In the genomic region with DNA sequence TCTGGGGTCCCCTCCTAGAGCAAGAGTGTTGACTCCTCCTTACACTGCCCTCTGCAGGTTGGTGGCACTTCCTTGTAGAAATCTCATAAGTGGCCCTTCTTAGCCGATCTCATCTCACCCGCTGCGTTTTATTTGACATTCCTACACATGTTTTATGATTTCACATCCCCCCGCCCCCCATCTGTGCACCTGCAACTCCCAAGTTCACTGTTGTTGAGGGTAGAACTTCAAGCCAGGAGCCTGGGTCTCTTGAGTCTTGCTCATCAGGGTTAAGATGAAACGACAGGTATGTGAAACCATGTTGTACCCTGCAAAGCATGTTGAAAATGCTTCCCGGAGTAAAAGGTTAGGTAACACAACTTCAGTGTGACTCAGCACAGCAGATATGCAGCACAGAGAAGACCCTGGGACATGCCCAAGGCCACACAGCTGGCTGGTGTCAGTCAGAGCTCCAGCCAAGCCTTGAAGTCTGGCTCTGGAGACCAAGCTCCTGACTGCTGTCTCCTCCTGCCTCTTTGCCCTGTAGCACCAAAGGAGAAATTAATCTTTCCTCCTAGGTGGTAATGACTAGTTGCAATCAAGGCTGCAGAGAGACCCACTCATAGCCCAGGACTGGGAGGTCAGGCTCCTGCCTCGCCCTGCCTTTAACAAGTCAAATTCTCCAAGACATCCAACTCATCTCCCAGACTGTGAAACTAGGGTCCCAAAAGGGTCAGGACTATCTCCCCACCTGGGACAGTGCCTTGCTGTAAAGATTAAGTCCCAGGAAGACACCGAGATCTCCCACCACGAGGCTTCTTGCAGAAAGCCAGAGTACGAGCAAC, we compare ENCODE assay signal across 9 cellular contexts.
A peak's percentile ranks its signal among the peaks of the same experiment; 100 is the strongest.
DNase-seq lines count a peak whose midpoint lies in the region; ATAC-seq, FAIRE-seq and TF ChIP-seq lines count a peak whose summit lies in the region.
"Had no signal": no experiment of that assay in that cellular context is flagged by ENCODE, and none has a peak within 500 bp of the region (broad histone marks: within the 10 kb centered on the region; RNA-seq: fewer than 3 reads in every experiment).

No MANE protein-coding gene starts in this region.

- peak overlapping the region; percentile 15 for H3K4me3 Mint-ChIP-seq in mesothelial cell of epicardium

- no peak overlapping the region for H3K27ac Mint-ChIP-seq in mesothelial cell of epicardium

- peaks cover 23% of the 10 kb centered on the region for H3K4me1 Mint-ChIP-seq in mesothelial cell of epicardium

- H3K27me3 ChIP-seq in ACC112 (ENCODE audit: insufficient read depth, low read length) (no peaks in the 10 kb centered on the region), duodenal mucosa (ENCODE audit: control insufficient read depth in 1 of 2, insufficient read depth in 2 of 2, low read length in 2 of 2) (no peaks in the 10 kb centered on the region)

- no peak overlapping the region for H3K27ac ChIP-seq in ACC112 (ENCODE audit: low read depth, low read length)
- H3K27ac ChIP-seq in duodenal mucosa (ENCODE audit: low read depth, low read length): no peak overlapping the region

- H2AFZ ChIP-seq in ACC112 (ENCODE audit: low read length, unreplicated experiment): peak overlapping the region; percentile 80

- no peak overlapping the region for H3K4me3 ChIP-seq in ACC112 (ENCODE audit: low read depth, low read length)
- H3K4me3 ChIP-seq in GM12865 (ENCODE audit: low read depth, low read length): no peak overlapping the region
- H3K4me3 ChIP-seq in duodenal mucosa (ENCODE audit: low read depth in 1 of 2, low read length in 2 of 2): peak overlapping the region in 1 of 2 donors; percentile 21

- H3K36me3 ChIP-seq in ACC112 (ENCODE audit: insufficient read depth, low read length) (no peaks in the 10 kb centered on the region), duodenal mucosa (ENCODE audit: control insufficient read depth in 1 of 2, insufficient read depth in 2 of 2, low read length in 2 of 2) (peaks cover 7% of the 10 kb centered on the region in 2 donors)

- TF ChIP-seq CTCF in GM12865 (IDR thresholded peaks at IDR 0.05; ENCODE audit: insufficient read depth, low read depth, low read length, missing control alignments): peak; percentile 36
- peak; percentile 35 for TF ChIP-seq CTCF in mesothelial cell of epicardium (IDR thresholded peaks at IDR 0.05; ENCODE audit: unreplicated experiment)

- H3K9me3 Mint-ChIP-seq in mesothelial cell of epicardium: no peaks in the 10 kb centered on the region

- peak; percentile 33 for DNase-seq in GM12865 (ENCODE audit: low read depth)
- DNase-seq in RCC 7860 (ENCODE audit: low spot score): peak; percentile 56
- no peak for DNase-seq in mesothelial cell of epicardium (ENCODE audit: low spot score in 2 of 2, unreplicated experiment in 2 of 2)
- no peak for DNase-seq in NCI-H1048 (lab: John Stamatoyannopoulos, UW)

- FAIRE-seq in RCC 7860 (lab: Jason Lieb, UNC): no peak
- FAIRE-seq: endometrium had no signal

- no peaks in the 10 kb centered on the region for H3K27me3 Mint-ChIP-seq in mesothelial cell of epicardium (ENCODE audit: low read depth)

- peaks cover 12% of the 10 kb centered on the region for H3K4me1 ChIP-seq in ACC112 (ENCODE audit: control insufficient read depth, insufficient read depth, low read length, unreplicated experiment)
- H3K4me1 ChIP-seq in duodenal mucosa (ENCODE audit: control insufficient read depth in 1 of 2, insufficient read depth in 2 of 2, low read length in 2 of 2): peaks cover 10 to 24% of the 10 kb centered on the region in 2 donors

- H3K36me3 Mint-ChIP-seq in mesothelial cell of epicardium: no peaks in the 10 kb centered on the region

- H3K9me3 ChIP-seq in duodenal mucosa (ENCODE audit: control insufficient read depth in 1 of 2, low read length in 2 of 2): no peaks in the 10 kb centered on the region

- ATAC-seq in HG03571 (IDR thresholded peaks at IDR 0.05; ENCODE audit: unreplicated experiment) (no peak), HG02970 (IDR thresholded peaks at IDR 0.05; ENCODE audit: low FRiP score, unreplicated experiment) (no peak)

- no peaks in the 10 kb centered on the region for H3K79me2 ChIP-seq in ACC112 (ENCODE audit: control insufficient read depth, insufficient read depth, low read length, unreplicated experiment)

- peak overlapping the region; percentile 9 to 21 for H3K9ac ChIP-seq in duodenal mucosa (ENCODE audit: low read depth in 1 of 2, low read length in 2 of 2)

Comparison
In these comparisons a context has a peak if more than half of its experiments do, and no peak if none do; other contexts are left out.
1. DNase-seq: peak in GM12865 (single experiment) and RCC 7860 (single experiment); none in mesothelial cell of epicardium (0 of 2) and NCI-H1048 (single experiment).